ENCODE assay signal across 12 cellular contexts in the genomic region with DNA sequence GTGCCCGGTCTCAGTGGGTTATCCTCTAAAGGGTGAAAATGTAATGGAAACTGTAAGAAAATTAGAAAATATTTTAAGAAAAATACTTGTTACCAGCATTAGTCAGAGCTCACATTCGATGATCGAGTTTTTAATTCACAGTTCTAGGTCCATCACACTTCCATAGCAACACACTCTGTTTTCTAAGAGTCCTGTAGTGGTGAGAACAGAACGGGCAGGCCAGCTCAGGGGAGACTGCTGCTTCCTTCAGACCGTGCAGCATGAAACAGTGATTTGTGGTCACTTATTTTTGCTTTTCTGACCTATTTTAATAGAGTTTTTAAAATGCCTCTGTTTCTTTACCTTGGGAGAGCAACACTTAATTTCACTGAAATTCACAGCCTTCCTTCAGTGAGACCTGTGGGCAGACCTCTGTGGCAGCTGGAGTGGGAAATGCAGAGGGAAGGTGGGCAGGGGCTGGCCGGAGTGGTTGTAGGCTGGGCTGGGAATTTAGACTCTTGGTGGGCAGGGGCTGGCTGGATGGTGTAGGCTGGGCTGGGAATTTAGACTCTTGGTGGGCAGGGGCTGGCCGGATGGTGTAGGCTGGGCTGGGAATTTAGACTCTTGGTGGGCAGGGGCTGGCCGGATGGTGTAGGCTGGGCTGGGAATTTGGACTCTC. TPM values are rescaled to one million over a fixed set of nuclear protein-coding genes. Genes with fewer than 3 reads are reported as not detected.
DNase-seq lines count a peak whose midpoint lies in the region; ATAC-seq and TF ChIP-seq lines count a peak whose summit lies in the region.
"Had no signal": no experiment of that assay in that cellular context is flagged by ENCODE, and none has a peak within 500 bp of the region (broad histone marks: within the 10 kb centered on the region; RNA-seq: fewer than 3 reads in every experiment).

No MANE protein-coding gene starts in this region.

- H3K4me3 Mint-ChIP-seq in nephron progenitor cell: peak overlapping the region; percentile 32

- DNase-seq in Right ventricle myocardium superior: peak; percentile 17
- no peak for DNase-seq in Right ventricle myocardium inferior (ENCODE audit: missing footprints)
- DNase-seq in nephron progenitor cell: no peak
- no peak for DNase-seq in uterus
- DNase-seq in NCI-H146 treated with DMSO at 0.1 percent for 48 hours (lab: John Stamatoyannopoulos, UW; ENCODE audit: unreplicated experiment): no peak
- DNase-seq in NCI-H2081 treated with DMSO at 0.1 percent for 48 hours (lab: John Stamatoyannopoulos, UW): no peak
- DNase-seq: activated T-cell treated with anti-CD3 and anti-CD28 coated beads, Interleukin-2, amount 50 U/mL, for 1 hour; colonic mucosa; naive B cell; NCI-H2107 had no signal

- no peak for TF ChIP-seq POLR2A in uterus (IDR thresholded peaks at IDR 0.05)

- H3K9me3 ChIP-seq in endocrine pancreas (ENCODE audit: control insufficient read depth, low read length) (no peaks in the 10 kb centered on the region), uterus (no peaks in the 10 kb centered on the region)
- H3K9me3 ChIP-seq: colonic mucosa had no signal

- no peaks in the 10 kb centered on the region for H3K27me3 Mint-ChIP-seq in nephron progenitor cell (ENCODE audit: low read depth, poor library complexity)
- H3K27me3 Mint-ChIP-seq: naive B cell had no signal

- no peaks in the 10 kb centered on the region for H3K27me3 ChIP-seq in endocrine pancreas (ENCODE audit: control insufficient read depth, insufficient read depth, low read length)
- H3K27me3 ChIP-seq in uterus: no peaks in the 10 kb centered on the region
- H3K27me3 ChIP-seq: colonic mucosa had no signal

- peaks cover 44% of the 10 kb centered on the region for H3K36me3 Mint-ChIP-seq in nephron progenitor cell (ENCODE audit: low read depth)

- H3K27ac ChIP-seq in uterus: peak overlapping the region; percentile 86 to 99
- H3K27ac ChIP-seq: colonic mucosa had no signal

- intact Hi-C loops in Right ventricle myocardium superior (cut with DNase I): loop anchor here (5.0 kb wide), 1 partner anchor 34 kb away; no protein-coding TSS in a partner anchor
- intact Hi-C loops in Right ventricle myocardium inferior (cut with DNase I): loop anchor here (5.0 kb wide), 1 partner anchor 46 kb away; no protein-coding TSS in a partner anchor
- intact Hi-C loops in uterus (cut with DNase I; ENCODE audit: low total_unique reads): no loop called here

- H3K9ac ChIP-seq in endocrine pancreas (ENCODE audit: control insufficient read depth, insufficient read depth, low read length): peak overlapping the region; percentile 71

- no peaks in the 10 kb centered on the region for H3K36me3 ChIP-seq in endocrine pancreas (ENCODE audit: control insufficient read depth, insufficient read depth, low read length)
- no peaks in the 10 kb centered on the region for H3K36me3 ChIP-seq in uterus
- H3K36me3 ChIP-seq: colonic mucosa had no signal

- peak overlapping the region; percentile 89 for H3K27ac Mint-ChIP-seq in nephron progenitor cell

- no peaks in the 10 kb centered on the region for H3K9me3 Mint-ChIP-seq in nephron progenitor cell
- H3K9me3 Mint-ChIP-seq: naive B cell had no signal

- H3K4me1 ChIP-seq in endocrine pancreas (ENCODE audit: control insufficient read depth, insufficient read depth, low read length) (peaks cover 8% of the 10 kb centered on the region), uterus (peaks cover 35 to 39% of the 10 kb centered on the region in 2 donors)

- H3K4me3 ChIP-seq in endocrine pancreas (ENCODE audit: control insufficient read depth, insufficient read depth, low read length): no peak overlapping the region
- H3K4me3 ChIP-seq in uterus: no peak overlapping the region
- H3K4me3 ChIP-seq: colonic mucosa had no signal

- ATAC-seq in Right ventricle myocardium superior (ENCODE audit: poor library complexity): no peak
- ATAC-seq in Right ventricle myocardium inferior: no peak
- no peak for ATAC-seq in GM19463 (IDR thresholded peaks at IDR 0.05; ENCODE audit: unreplicated experiment)

- peaks cover 79% of the 10 kb centered on the region for H3K4me1 Mint-ChIP-seq in nephron progenitor cell

- TF ChIP-seq CTCF in nephron progenitor cell (IDR thresholded peaks at IDR 0.05): no peak
- TF ChIP-seq CTCF in uterus (IDR thresholded peaks at IDR 0.05): no peak

RNA-seq across cellular contexts. Expression of a gene that starts 1.5 kb away (rescaled TPM):
- 177 TPM for total RNA-seq in Right ventricle myocardium superior
- 176 TPM for total RNA-seq in Right ventricle myocardium inferior
- total RNA-seq in uterus: 100 to 1,000 TPM; 139 to 624 (median 446) TPM

RNA-seq across cellular contexts. Expression of a gene that starts 42.6 kb away (rescaled TPM):
- 20.6 TPM for total RNA-seq in Right ventricle myocardium superior
- total RNA-seq in Right ventricle myocardium inferior: 19.1 TPM
- total RNA-seq in uterus: 10 to 100 TPM in 3 of 4 donors, 1 to 10 TPM in 1; 6.1 to 39.4 (median 26.7) TPM
